Comparison of ENCODE assay signal across 19 cellular contexts in genomic region chr17:9957244-9957643, GRCh38. TPM values are rescaled to one million over a fixed set of nuclear protein-coding genes. Genes with fewer than 3 reads are reported as not detected.
A peak's percentile ranks its signal among the peaks of the same experiment; 100 is the strongest.
DNase-seq lines count a peak whose midpoint lies in the region; ATAC-seq and TF ChIP-seq lines count a peak whose summit lies in the region.
"Had no signal": no experiment of that assay in that cellular context is flagged by ENCODE, and none has a peak within 500 bp of the region (broad histone marks: within the 10 kb centered on the region; RNA-seq: fewer than 3 reads in every experiment).

No MANE protein-coding gene starts in this region.

- no peak overlapping the region for H3K4ac ChIP-seq in mesenchymal stem cell (ENCODE audit: low read depth in 1 of 2, low read length in 2 of 2)

- H3K23ac ChIP-seq in mesenchymal stem cell (ENCODE audit: low read length in 2 of 2): no peak overlapping the region

- H3K9ac ChIP-seq in BLaER1 (no peak overlapping the region), mesenchymal stem cell (ENCODE audit: low read length) (no peak overlapping the region)

- peaks cover 38% of the 10 kb centered on the region for H3K4me1 ChIP-seq in BLaER1
- peaks cover 5% of the 10 kb centered on the region for H3K4me1 ChIP-seq in mesenchymal stem cell (ENCODE audit: control insufficient read depth, insufficient read depth, low read depth, low read length)
- H3K4me1 ChIP-seq in upper lobe of right lung: peaks cover 5% of the 10 kb centered on the region

- H3K36me3 ChIP-seq in BLaER1 (peaks cover 61% of the 10 kb centered on the region), mesenchymal stem cell (ENCODE audit: control insufficient read depth in 1 of 2, insufficient read depth in 2 of 2, low read depth in 1 of 2, low read length in 2 of 2) (peaks cover 4 to 29% of the 10 kb centered on the region in 2 experiments), upper lobe of right lung (no peaks in the 10 kb centered on the region)

- H3K18ac ChIP-seq in mesenchymal stem cell (ENCODE audit: low read depth in 1 of 2, low read length in 2 of 2): no peak overlapping the region

- intact Hi-C loops in upper lobe of right lung (cut with DNase I): no loop called here

- DNase-seq in caudate nucleus (lab: John Stamatoyannopoulos, UW): no peak
- no peak for DNase-seq in mesenchymal stem cell
- peak; percentile 29 for DNase-seq in upper lobe of right lung
- no peak for DNase-seq in NCI-H774 (lab: John Stamatoyannopoulos, UW)
- DNase-seq in NCI-H1417 treated with DMSO at 0.1 percent for 48 hours (lab: John Stamatoyannopoulos, UW): no peak
- DNase-seq in stimulated activated naive CD8-positive, alpha-beta T cell treated with anti-CD3 and anti-CD28 coated beads, Interleukin-15, amount 100 ng/mL, for 72 hours: no peak
- DNase-seq: AML-193; CD8-positive, alpha-beta T cell; DMS 273 treated with DMSO at 0.1 percent for 48 hours; HFFc6; IMR-90 had no signal

- H2AFZ ChIP-seq in mesenchymal stem cell (ENCODE audit: low read depth, low read length): no peak overlapping the region

- TF ChIP-seq CTCF in upper lobe of right lung (IDR thresholded peaks at IDR 0.05): no peak

- no peak overlapping the region for H3K14ac ChIP-seq in mesenchymal stem cell (ENCODE audit: low read length in 2 of 2)

- H4K91ac ChIP-seq in mesenchymal stem cell (ENCODE audit: low read length): no peak overlapping the region

- no peaks in the 10 kb centered on the region for H3K79me1 ChIP-seq in mesenchymal stem cell (replicated peaks; ENCODE audit: low read length, poor library complexity, severe bottlenecking)

- peak overlapping the region in 1 of 2 donors; percentile 72 for H3K27ac Mint-ChIP-seq in stimulated activated naive CD8-positive, alpha-beta T cell treated with anti-CD3 and anti-CD28 coated beads, Interleukin-15, amount 100 ng/mL, for 72 hours
- H3K27ac Mint-ChIP-seq: CD8-positive, alpha-beta T cell; HFFc6 had no signal

- no peak overlapping the region for H3K4me3 Mint-ChIP-seq in stimulated activated naive CD8-positive, alpha-beta T cell treated with anti-CD3 and anti-CD28 coated beads, Interleukin-15, amount 100 ng/mL, for 72 hours
- H3K4me3 Mint-ChIP-seq: CD8-positive, alpha-beta T cell; HFFc6 had no signal

- H3K9me3 ChIP-seq in BLaER1: no peaks in the 10 kb centered on the region
- H3K9me3 ChIP-seq in mesenchymal stem cell (ENCODE audit: control insufficient read depth, low read length): no peaks in the 10 kb centered on the region
- no peaks in the 10 kb centered on the region for H3K9me3 ChIP-seq in upper lobe of right lung
- H3K9me3 ChIP-seq: A549 had no signal

- H3K4me1 Mint-ChIP-seq in stimulated activated naive CD8-positive, alpha-beta T cell treated with anti-CD3 and anti-CD28 coated beads, Interleukin-15, amount 100 ng/mL, for 72 hours: no peaks in the 10 kb centered on the region

- whole genome bisulfite sequencing in mesenchymal stem cell: 75% methylated on average over 8 of the region's 8 CpGs

- no peak overlapping the region for H4K8ac ChIP-seq in mesenchymal stem cell (ENCODE audit: low read length)

- no peaks in the 10 kb centered on the region for H3K9me3 Mint-ChIP-seq in stimulated activated naive CD8-positive, alpha-beta T cell treated with anti-CD3 and anti-CD28 coated beads, Interleukin-15, amount 100 ng/mL, for 72 hours
- H3K9me3 Mint-ChIP-seq: CD8-positive, alpha-beta T cell; HFFc6 had no signal

- H2BK5ac ChIP-seq in mesenchymal stem cell (ENCODE audit: low read depth, low read length, poor library complexity, severe bottlenecking): no peak overlapping the region

- H3K27me3 ChIP-seq in BLaER1 (no peaks in the 10 kb centered on the region), mesenchymal stem cell (ENCODE audit: control insufficient read depth in 1 of 2, insufficient read depth in 1 of 2, low read length in 2 of 2) (peaks cover 0 to 17% of the 10 kb centered on the region in 2 experiments), upper lobe of right lung (no peaks in the 10 kb centered on the region)

- H3K27me3 Mint-ChIP-seq in stimulated activated naive CD8-positive, alpha-beta T cell treated with anti-CD3 and anti-CD28 coated beads, Interleukin-15, amount 100 ng/mL, for 72 hours: peaks cover 15% of the 10 kb centered on the region

- H4K20me1 ChIP-seq in BLaER1: peaks cover 87% of the 10 kb centered on the region

- H2BK120ac ChIP-seq in mesenchymal stem cell (ENCODE audit: low read depth, low read length): no peak overlapping the region

- H2BK12ac ChIP-seq in mesenchymal stem cell (ENCODE audit: low read length in 2 of 2): no peak overlapping the region

- H3K4me3 ChIP-seq in BLaER1 (no peak overlapping the region), mesenchymal stem cell (ENCODE audit: insufficient read depth in 1 of 2, low read depth in 1 of 2, low read length in 2 of 2) (no peak overlapping the region), upper lobe of right lung (no peak overlapping the region)
- H3K4me3 ChIP-seq: A549, K562 had no signal

- no peak for ATAC-seq in upper lobe of right lung
- no peak for ATAC-seq in stimulated activated naive CD8-positive, alpha-beta T cell treated with anti-CD3 and anti-CD28 coated beads, Interleukin-15, amount 100 ng/mL, for 72 hours
- ATAC-seq: A549; CD8-positive, alpha-beta T cell; HCT116; K562 had no signal

- peak overlapping the region; percentile 45; the same call in 1 of the 2 replicates for H3K4me2 ChIP-seq in BLaER1
- no peak overlapping the region for H3K4me2 ChIP-seq in mesenchymal stem cell (ENCODE audit: low read length, poor library complexity, severe bottlenecking)
- H3K4me2 ChIP-seq: A549 had no signal

- no peak overlapping the region for H3K27ac ChIP-seq in BLaER1
- H3K27ac ChIP-seq in caudate nucleus (ENCODE audit: low read depth, low read length): peak overlapping the region; percentile 71
- no peak overlapping the region for H3K27ac ChIP-seq in mesenchymal stem cell (ENCODE audit: low read length, poor library complexity, severe bottlenecking)
- H3K27ac ChIP-seq in upper lobe of right lung: no peak overlapping the region
- H3K27ac ChIP-seq: 22Rv1, A549, HL-60 had no signal

- H2AK5ac ChIP-seq in mesenchymal stem cell (ENCODE audit: low read length, severe bottlenecking): no peak overlapping the region

- peak overlapping the region; percentile 36 for H2BK15ac ChIP-seq in mesenchymal stem cell (ENCODE audit: low read depth, poor library complexity, severe bottlenecking)

RNA-seq across cellular contexts. Expression of gene RCVRN, which starts 52.2 kb away (rescaled TPM):
- 1.4 TPM for polyA plus RNA-seq in mesenchymal stem cell (2013, experiment 1 of 2)
- polyA plus RNA-seq in mesenchymal stem cell (2013, experiment 2 of 2): 1.4 TPM
- total RNA-seq in upper lobe of right lung: 0.17 TPM
- total RNA-seq: HFFc6, HT1080, IMR-90, K562 had no signal
- polyA plus RNA-seq: A549, BJ, IMR-90, K562 had no signal
